Comparison of ENCODE assay signal across 8 cellular contexts in the genomic region with DNA sequence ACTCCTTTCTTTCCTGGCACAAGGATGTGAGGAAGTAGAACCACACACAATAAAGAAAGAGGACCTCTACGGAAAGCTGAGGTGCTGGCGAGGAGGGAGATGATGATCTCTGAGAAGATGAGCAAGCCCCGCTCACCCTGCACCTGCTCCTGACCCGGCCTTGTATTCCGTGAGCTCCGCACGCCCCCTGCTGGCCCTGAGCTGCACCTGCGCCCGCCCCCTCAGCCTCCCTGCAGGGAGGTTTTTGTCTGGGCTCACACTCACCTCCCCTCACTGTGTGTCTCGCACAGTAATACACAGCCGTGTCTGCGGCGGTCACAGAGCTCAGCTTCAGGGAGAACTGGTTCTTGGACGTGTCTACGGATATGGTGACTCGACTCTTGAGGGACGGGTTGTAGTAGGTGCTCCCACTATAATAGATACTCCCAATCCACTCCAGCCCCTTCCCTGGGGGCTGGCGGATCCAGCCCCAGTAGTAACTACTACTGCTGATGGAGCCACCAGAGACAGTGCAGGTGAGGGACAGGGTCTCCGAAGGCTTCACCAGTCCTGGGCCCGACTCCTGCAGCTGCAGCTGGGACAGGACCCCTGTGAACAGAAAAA.
DNase-seq lines count a peak whose midpoint lies in the region; ATAC-seq and TF ChIP-seq lines count a peak whose summit lies in the region.
"Not testable (repeated sequence)": the region's sequence is repeated elsewhere in the genome, so short reads cannot be mapped to it uniquely, and the experiment has no call there.

No MANE protein-coding gene starts in this region.

- not testable (repeated sequence) for H3K36me3 Mint-ChIP-seq in endothelial cell (ENCODE audit: low read depth, unreplicated experiment); stimulated activated effector memory CD8-positive, alpha-beta T cell treated with anti-CD3 and anti-CD28 coated beads, Interleukin-12 subunit alpha, Interleukin-12 subunit beta, amount 100 ng/mL, for 72 hours

- H2BK5ac ChIP-seq in trophoblast cell (ENCODE audit: low read depth, low read length, poor library complexity): not testable (repeated sequence)

- H4K91ac ChIP-seq in trophoblast cell (ENCODE audit: low read depth, low read length): not testable (repeated sequence)

- H3K9me3 Mint-ChIP-seq in endothelial cell (ENCODE audit: unreplicated experiment): peaks cover 42% of the 10 kb centered on the region
- not testable (repeated sequence) for H3K9me3 Mint-ChIP-seq in stimulated activated effector memory CD8-positive, alpha-beta T cell treated with anti-CD3 and anti-CD28 coated beads, Interleukin-12 subunit alpha, Interleukin-12 subunit beta, amount 100 ng/mL, for 72 hours

- H2BK120ac ChIP-seq in trophoblast cell (ENCODE audit: insufficient read depth, low read length, poor library complexity): not testable (repeated sequence)

- H3K27me3 ChIP-seq in trophoblast cell (ENCODE audit: insufficient read depth, low read length): not testable (repeated sequence)

- not testable (repeated sequence) for H2BK12ac ChIP-seq in trophoblast cell (ENCODE audit: low read length)

- not testable (repeated sequence) for H3K79me2 ChIP-seq in trophoblast cell (ENCODE audit: control insufficient read depth, insufficient read depth, low read length, poor library complexity)

- not testable (repeated sequence) for H3K27me3 Mint-ChIP-seq in endothelial cell (ENCODE audit: unreplicated experiment)

- H4K12ac ChIP-seq in trophoblast cell (ENCODE audit: low read depth, low read length): not testable (repeated sequence)

- TF ChIP-seq CTCF in endothelial cell (IDR thresholded peaks at IDR 0.05; ENCODE audit: unreplicated experiment): peak; percentile 36

- H3K14ac ChIP-seq in trophoblast cell (ENCODE audit: low read length): not testable (repeated sequence)

- ATAC-seq in HG02885 (IDR thresholded peaks at IDR 0.05; ENCODE audit: poor library complexity, unreplicated experiment): peak; percentile 49
- peak; percentile 79 for ATAC-seq in stimulated activated effector memory CD8-positive, alpha-beta T cell treated with anti-CD3 and anti-CD28 coated beads, Interleukin-12 subunit alpha, Interleukin-12 subunit beta, amount 100 ng/mL, for 72 hours

- H3K18ac ChIP-seq in trophoblast cell (ENCODE audit: low read length): not testable (repeated sequence)

- not testable (repeated sequence) for H3K4me3 Mint-ChIP-seq in endothelial cell (ENCODE audit: unreplicated experiment); stimulated activated effector memory CD8-positive, alpha-beta T cell treated with anti-CD3 and anti-CD28 coated beads, Interleukin-12 subunit alpha, Interleukin-12 subunit beta, amount 100 ng/mL, for 72 hours

- not testable (repeated sequence) for H3K4me2 ChIP-seq in trophoblast cell (ENCODE audit: low read length)

- H3K23ac ChIP-seq in trophoblast cell (ENCODE audit: low read length): not testable (repeated sequence)

- not testable (repeated sequence) for H3K27ac Mint-ChIP-seq in endothelial cell (ENCODE audit: unreplicated experiment)
- peak overlapping the region; percentile 8 for H3K27ac Mint-ChIP-seq in stimulated activated effector memory CD8-positive, alpha-beta T cell treated with anti-CD3 and anti-CD28 coated beads, Interleukin-12 subunit alpha, Interleukin-12 subunit beta, amount 100 ng/mL, for 72 hours

- DNase-seq in DMS 273 (lab: John Stamatoyannopoulos, UW; ENCODE audit: unreplicated experiment) (peak; percentile 6), NCI-H345 (lab: John Stamatoyannopoulos, UW) (peak; percentile 64), T-helper 9 cell (peak; percentile 75), trophoblast cell (peak; percentile 11 to 42)
- peak; percentile 86 for DNase-seq in activated T-cell treated with anti-CD3 and anti-CD28 coated beads, Interleukin-2, amount 50 U/mL, for 1 hour
- DNase-seq in endothelial cell (ENCODE audit: low spot score): not testable (repeated sequence)
- DNase-seq in stimulated activated effector memory CD8-positive, alpha-beta T cell treated with anti-CD3 and anti-CD28 coated beads, Interleukin-12 subunit alpha, Interleukin-12 subunit beta, amount 100 ng/mL, for 72 hours (ENCODE audit: low spot score in 2 of 2): peak in 1 of 2 donors; percentile 80

- not testable (repeated sequence) for H3K4me1 ChIP-seq in trophoblast cell (ENCODE audit: control insufficient read depth in 1 of 2, insufficient read depth in 2 of 2, low read length in 2 of 2)

- not testable (repeated sequence) for H3K4me3 ChIP-seq in trophoblast cell (ENCODE audit: low read depth, low read length)

- not testable (repeated sequence) for H3K36me3 ChIP-seq in trophoblast cell (ENCODE audit: control insufficient read depth in 1 of 2, insufficient read depth in 2 of 2, low read length in 2 of 2)

- no CpG with 5 or more reads among the region's 20 CpGs for WGBS in trophoblast cell (ENCODE audit: extremely low coverage, insufficient coverage, insufficient read length)

- H2AFZ ChIP-seq in trophoblast cell (ENCODE audit: insufficient read depth, low read length, poor library complexity): not testable (repeated sequence)

- not testable (repeated sequence) for H3K27ac ChIP-seq in trophoblast cell (ENCODE audit: low read depth, low read length)

- not testable (repeated sequence) for H3K4me1 Mint-ChIP-seq in endothelial cell (ENCODE audit: unreplicated experiment); stimulated activated effector memory CD8-positive, alpha-beta T cell treated with anti-CD3 and anti-CD28 coated beads, Interleukin-12 subunit alpha, Interleukin-12 subunit beta, amount 100 ng/mL, for 72 hours

- H4K8ac ChIP-seq in trophoblast cell (ENCODE audit: low read depth, low read length): not testable (repeated sequence)

- H2AK5ac ChIP-seq in trophoblast cell (ENCODE audit: low read length): not testable (repeated sequence)

- not testable (repeated sequence) for H3K9ac ChIP-seq in trophoblast cell (ENCODE audit: low read length)

- not testable (repeated sequence) for H3K79me1 ChIP-seq in trophoblast cell (ENCODE audit: low read length)

- not testable (repeated sequence) for H3K4ac ChIP-seq in trophoblast cell (ENCODE audit: low read depth, low read length)

- peaks cover 12% of the 10 kb centered on the region for H3K9me3 ChIP-seq in trophoblast cell (ENCODE audit: insufficient read depth, low read depth, low read length)
